2 cellular contexts compared by ENCODE assay signal in genomic region chr19:16777811-16778210, GRCh38.
TF ChIP-seq lines count a peak whose summit lies in the region.

No MANE protein-coding gene starts in this region.

TF ChIP-seq in HEK293, 187 proteins besides CTCF, POLR2A, EP300 and RAD21 (continued from another document):
- no peak for TF ChIP-seq ZNF324 (tag by site-specific recombination; IDR thresholded peaks at IDR 0.05)
- no peak for TF ChIP-seq ZNF214 (tag by site-specific recombination; IDR thresholded peaks at IDR 0.05; ENCODE audit: borderline replicate concordance)
- no peak for TF ChIP-seq REPIN1 (tag by site-specific recombination; IDR thresholded peaks at IDR 0.05; ENCODE audit: low read depth)
- TF ChIP-seq, protein P1, sequence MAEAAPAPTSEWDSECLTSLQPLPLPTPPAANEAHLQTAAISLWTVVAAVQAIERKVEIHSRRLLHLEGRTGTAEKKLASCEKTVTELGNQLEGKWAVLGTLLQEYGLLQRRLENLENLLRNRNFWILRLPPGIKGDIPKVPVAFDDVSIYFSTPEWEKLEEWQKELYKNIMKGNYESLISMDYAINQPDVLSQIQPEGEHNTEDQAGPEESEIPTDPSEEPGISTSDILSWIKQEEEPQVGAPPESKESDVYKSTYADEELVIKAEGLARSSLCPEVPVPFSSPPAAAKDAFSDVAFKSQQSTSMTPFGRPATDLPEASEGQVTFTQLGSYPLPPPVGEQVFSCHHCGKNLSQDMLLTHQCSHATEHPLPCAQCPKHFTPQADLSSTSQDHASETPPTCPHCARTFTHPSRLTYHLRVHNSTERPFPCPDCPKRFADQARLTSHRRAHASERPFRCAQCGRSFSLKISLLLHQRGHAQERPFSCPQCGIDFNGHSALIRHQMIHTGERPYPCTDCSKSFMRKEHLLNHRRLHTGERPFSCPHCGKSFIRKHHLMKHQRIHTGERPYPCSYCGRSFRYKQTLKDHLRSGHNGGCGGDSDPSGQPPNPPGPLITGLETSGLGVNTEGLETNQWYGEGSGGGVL (tag by site-specific recombination; IDR thresholded peaks at IDR 0.05): 0 out of 2 replicates have a peak, but pooled peaks have one; percentile 22
- TF ChIP-seq GFI1B (tag by site-specific recombination; IDR thresholded peaks at IDR 0.05): no peak
- no peak for TF ChIP-seq ZBTB49 (tag by site-specific recombination; IDR thresholded peaks at IDR 0.05; ENCODE audit: low read depth)
- no peak for TF ChIP-seq KLF10 (tag by site-specific recombination; IDR thresholded peaks at IDR 0.05)
- no peak for TF ChIP-seq ZNF501 (tag by site-specific recombination; IDR thresholded peaks at IDR 0.05)
- peak; percentile 98 for TF ChIP-seq PRDM1 (tag by site-specific recombination; IDR thresholded peaks at IDR 0.05)

TF ChIP-seq in K562, 482 proteins besides CTCF, POLR2A, EP300 and RAD21:
- TF ChIP-seq, protein P2, sequence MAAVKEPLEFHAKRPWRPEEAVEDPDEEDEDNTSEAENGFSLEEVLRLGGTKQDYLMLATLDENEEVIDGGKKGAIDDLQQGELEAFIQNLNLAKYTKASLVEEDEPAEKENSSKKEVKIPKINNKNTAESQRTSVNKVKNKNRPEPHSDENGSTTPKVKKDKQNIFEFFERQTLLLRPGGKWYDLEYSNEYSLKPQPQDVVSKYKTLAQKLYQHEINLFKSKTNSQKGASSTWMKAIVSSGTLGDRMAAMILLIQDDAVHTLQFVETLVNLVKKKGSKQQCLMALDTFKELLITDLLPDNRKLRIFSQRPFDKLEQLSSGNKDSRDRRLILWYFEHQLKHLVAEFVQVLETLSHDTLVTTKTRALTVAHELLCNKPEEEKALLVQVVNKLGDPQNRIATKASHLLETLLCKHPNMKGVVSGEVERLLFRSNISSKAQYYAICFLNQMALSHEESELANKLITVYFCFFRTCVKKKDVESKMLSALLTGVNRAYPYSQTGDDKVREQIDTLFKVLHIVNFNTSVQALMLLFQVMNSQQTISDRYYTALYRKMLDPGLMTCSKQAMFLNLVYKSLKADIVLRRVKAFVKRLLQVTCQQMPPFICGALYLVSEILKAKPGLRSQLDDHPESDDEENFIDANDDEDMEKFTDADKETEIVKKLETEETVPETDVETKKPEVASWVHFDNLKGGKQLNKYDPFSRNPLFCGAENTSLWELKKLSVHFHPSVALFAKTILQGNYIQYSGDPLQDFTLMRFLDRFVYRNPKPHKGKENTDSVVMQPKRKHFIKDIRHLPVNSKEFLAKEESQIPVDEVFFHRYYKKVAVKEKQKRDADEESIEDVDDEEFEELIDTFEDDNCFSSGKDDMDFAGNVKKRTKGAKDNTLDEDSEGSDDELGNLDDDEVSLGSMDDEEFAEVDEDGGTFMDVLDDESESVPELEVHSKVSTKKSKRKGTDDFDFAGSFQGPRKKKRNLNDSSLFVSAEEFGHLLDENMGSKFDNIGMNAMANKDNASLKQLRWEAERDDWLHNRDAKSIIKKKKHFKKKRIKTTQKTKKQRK (IDR thresholded peaks at IDR 0.05; ENCODE audit: borderline replicate concordance, low read depth, low read length): no peak
- TF ChIP-seq FOXJ2 (tag; IDR thresholded peaks at IDR 0.05) (no peak), HOXB6 (CRISPR knock-in tag; IDR thresholded peaks at IDR 0.05; ENCODE audit: borderline replicate concordance) (no peak), CBFA2T2 (conservative IDR thresholded peaks at IDR 0.05) (no peak), TAF15 (IDR thresholded peaks at IDR 0.05; ENCODE audit: low read depth, low read length) (no peak), SP1 (CRISPR knock-in tag; IDR thresholded peaks at IDR 0.05) (no peak), ZNF512 (tag; IDR thresholded peaks at IDR 0.05) (peak; percentile 67), FOXA3 (CRISPR knock-in tag; conservative IDR thresholded peaks at IDR 0.05 in 1 of 2, IDR thresholded peaks at IDR 0.05 in 1 of 2) (no peak), HNRNPK (IDR thresholded peaks at IDR 0.05; ENCODE audit: low read depth, low read length, poor library complexity, severe bottlenecking) (peak; percentile 26), PCBP1 (IDR thresholded peaks at IDR 0.05; ENCODE audit: low read depth, low read length, poor library complexity, severe bottlenecking) (peak; percentile 82), PCBP2 (IDR thresholded peaks at IDR 0.05; ENCODE audit: low read depth, low read length, poor library complexity, severe bottlenecking) (peak; percentile 66), HDAC1 (IDR thresholded peaks at IDR 0.05) (no peak), NUFIP1 (IDR thresholded peaks at IDR 0.05; ENCODE audit: partially characterized antibody) (no peak), NCOA4 (IDR thresholded peaks at IDR 0.05; ENCODE audit: partially characterized antibody) (no peak), NR3C1 (CRISPR knock-in tag; IDR thresholded peaks at IDR 0.05) (no peak), FOXK2 (conservative IDR thresholded peaks at IDR 0.05 in 1 of 2, IDR thresholded peaks at IDR 0.05 in 1 of 2; ENCODE audit: low read depth in 2 of 2) (no peak), MYC (IDR thresholded peaks at IDR 0.05; ENCODE audit: low read depth, low read length) (no peak), MYC (CRISPR knock-in tag; IDR thresholded peaks at IDR 0.05; ENCODE audit: borderline replicate concordance, low read depth) (no peak), MTF1 (CRISPR knock-in tag; IDR thresholded peaks at IDR 0.05; ENCODE audit: borderline replicate concordance) (no peak), BRF1 (IDR thresholded peaks at IDR 0.05; ENCODE audit: borderline replicate concordance, extremely low read depth, insufficient read length) (no peak), NONO (IDR thresholded peaks at IDR 0.05; ENCODE audit: low read depth in 2 of 2, low read length in 1 of 2) (no peak)
- TF ChIP-seq, protein P3, sequence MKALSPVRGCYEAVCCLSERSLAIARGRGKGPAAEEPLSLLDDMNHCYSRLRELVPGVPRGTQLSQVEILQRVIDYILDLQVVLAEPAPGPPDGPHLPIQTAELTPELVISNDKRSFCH (CRISPR knock-in tag; IDR thresholded peaks at IDR 0.05): no peak
- TF ChIP-seq, protein P3 (tag; IDR thresholded peaks at IDR 0.05): no peak
